ENCODE assay signal across 29 cellular contexts in the genomic region with DNA sequence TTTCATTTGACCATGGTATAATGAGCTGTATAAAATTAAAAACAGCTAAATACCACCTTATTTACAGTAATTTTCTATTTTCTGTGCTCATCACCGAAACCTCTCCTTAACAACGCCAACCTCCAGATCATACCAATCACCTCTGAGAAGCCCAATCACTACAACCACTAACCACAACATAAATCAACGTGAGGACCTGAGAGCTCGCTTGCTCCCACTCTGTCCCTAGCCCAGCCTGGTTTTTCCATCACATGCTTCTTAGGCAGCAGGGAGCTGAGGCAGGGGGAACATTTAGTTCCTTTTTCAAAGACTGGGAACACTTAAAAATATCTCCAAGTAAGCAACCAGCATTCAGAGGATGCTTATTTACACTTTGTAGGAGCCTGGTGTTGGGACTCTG. TPM values are rescaled to one million over a fixed set of nuclear protein-coding genes. Genes with fewer than 3 reads are reported as not detected.
A peak's percentile ranks its signal among the peaks of the same experiment; 100 is the strongest.
DNase-seq lines count a peak whose midpoint lies in the region; FAIRE-seq and TF ChIP-seq lines count a peak whose summit lies in the region.
"Had no signal": no experiment of that assay in that cellular context is flagged by ENCODE, and none has a peak within 500 bp of the region (broad histone marks: within the 10 kb centered on the region; RNA-seq: fewer than 3 reads in every experiment).

No MANE protein-coding gene starts in this region.

- H3K27me3 Mint-ChIP-seq in activated CD4-positive, alpha-beta T cell treated with anti-CD3 and anti-CD28 coated beads, Interleukin-2, amount 10 ng/mL, durations not matched to agents 24 days and 14 days, result peaks cover 4% of the 10 kb centered on the region
- H3K27me3 Mint-ChIP-seq in CD14-positive monocyte (ENCODE audit: low read depth in 3 of 3), result peaks cover 0 to 5% (median 0%) of the 10 kb centered on the region in 3 donors
- H3K27me3 Mint-ChIP-seq: activated B cell treated with CpG ODN at 0.5 μM for 24 hours; naive thymus-derived CD4-positive, alpha-beta T cell; type B pancreatic cell had no signal

- peak overlapping the region; percentile 14 for H3K27ac Mint-ChIP-seq in activated CD4-positive, alpha-beta T cell treated with anti-CD3 and anti-CD28 coated beads, Interleukin-2, amount 10 ng/mL, durations not matched to agents 24 days and 14 days
- peak overlapping the region in 4 of 7 donors; percentile 1 to 53 (median 19) for H3K27ac Mint-ChIP-seq in CD14-positive monocyte
- H3K27ac Mint-ChIP-seq: activated B cell treated with CpG ODN at 0.5 μM for 24 hours; activated naive CD4-positive, alpha-beta T cell treated with anti-CD3 and anti-CD28 coated beads for 36 hours; type B pancreatic cell had no signal

- H3K4me1 Mint-ChIP-seq in activated CD4-positive, alpha-beta T cell treated with anti-CD3 and anti-CD28 coated beads, Interleukin-2, amount 10 ng/mL, durations not matched to agents 24 days and 14 days, result peaks cover 24% of the 10 kb centered on the region
- H3K4me1 Mint-ChIP-seq in CD14-positive monocyte, result peaks cover 43% of the 10 kb centered on the region

- TF ChIP-seq CTCF in CD14-positive monocyte (IDR thresholded peaks at IDR 0.05), result no peak
- no peak for TF ChIP-seq CTCF in astrocyte of the spinal cord (IDR thresholded peaks at IDR 0.05; ENCODE audit: low read depth, low read length)

- DNase-seq in activated CD4-positive, alpha-beta T cell treated with anti-CD3 and anti-CD28 coated beads, Interleukin-2, amount 10 ng/mL, durations not matched to agents 24 days and 14 days, result peak; percentile 47
- DNase-seq in activated CD4-positive, alpha-beta T cell treated with anti-CD3 and anti-CD28 coated beads for 48 hours, result no peak
- no peak for DNase-seq in CD14-positive monocyte (ENCODE audit: low spot score)
- DNase-seq in astrocyte of the spinal cord (ENCODE audit: low read depth, low spot score), result peak; percentile 29
- peak; percentile 2 for DNase-seq in midbrain (lab: John Stamatoyannopoulos, UW)
- no peak for DNase-seq in urothelium cell line (ENCODE audit: low spot score)
- DNase-seq in OCI-M1 (lab: John Stamatoyannopoulos, UW), result no peak
- no peak for DNase-seq in NOMO-1 treated with DMSO at 0.1 percent for 48 hours (lab: John Stamatoyannopoulos, UW; ENCODE audit: unreplicated experiment)
- DNase-seq: 8988T; activated B cell treated with CpG ODN at 0.5 μM for 24 hours; activated naive CD4-positive, alpha-beta T cell treated with anti-CD3 and anti-CD28 coated beads for 36 hours; colonic mucosa; DMS79; effector memory CD4-positive, alpha-beta T cell; glutamatergic neuron; HCEC 1CT; islet precursor cell; left lung; naive thymus-derived CD4-positive, alpha-beta T cell; NCI-H1436 treated with DMSO at 0.1 percent for 48 hours; NCI-H2107; NCI-H446; NCI-H774; sigmoid colon; stimulated activated CD4-positive, alpha-beta T cell treated with anti-CD3 and anti-CD28 coated beads, Interleukin-4, amount 100 ng/mL, for 1 hour had no signal

- no peaks in the 10 kb centered on the region for H3K36me3 Mint-ChIP-seq in activated CD4-positive, alpha-beta T cell treated with anti-CD3 and anti-CD28 coated beads, Interleukin-2, amount 10 ng/mL, durations not matched to agents 24 days and 14 days (ENCODE audit: low read depth)
- H3K36me3 Mint-ChIP-seq in CD14-positive monocyte, result peaks cover 2 to 4% of the 10 kb centered on the region in 2 donors
- H3K36me3 Mint-ChIP-seq: type B pancreatic cell had no signal

- H3K9me3 Mint-ChIP-seq in activated CD4-positive, alpha-beta T cell treated with anti-CD3 and anti-CD28 coated beads, Interleukin-2, amount 10 ng/mL, durations not matched to agents 24 days and 14 days, result no peaks in the 10 kb centered on the region
- peaks cover 0 to 8% (median 4%) of the 10 kb centered on the region in 7 donors for H3K9me3 Mint-ChIP-seq in CD14-positive monocyte
- H3K9me3 Mint-ChIP-seq: activated B cell treated with CpG ODN at 0.5 μM for 24 hours had no signal

- intact Hi-C loops in activated CD4-positive, alpha-beta T cell treated with anti-CD3 and anti-CD28 coated beads, Interleukin-2, amount 10 ng/mL, durations not matched to agents 24 days and 14 days (cut with micrococcal nuclease), result no loop called here
- intact Hi-C loops in CD14-positive monocyte (cut with micrococcal nuclease), result no loop called here

- in situ Hi-C loops in astrocyte of the spinal cord (cut with HindIII; ENCODE audit: low sequenced_read_pairs), result no loop called here

- H3K4me3 ChIP-seq in astrocyte of the spinal cord (ENCODE audit: low read depth, low read length), result no peak overlapping the region
- H3K4me3 ChIP-seq: cardiac muscle cell, colonic mucosa, left lung, sigmoid colon, SJSA1 had no signal

- FAIRE-seq in urothelium cell line (lab: Jason Lieb, UNC), result no peak
- FAIRE-seq: G401.6 had no signal

- no peak overlapping the region for H3K4me3 Mint-ChIP-seq in activated CD4-positive, alpha-beta T cell treated with anti-CD3 and anti-CD28 coated beads, Interleukin-2, amount 10 ng/mL, durations not matched to agents 24 days and 14 days
- H3K4me3 Mint-ChIP-seq in CD14-positive monocyte, result no peak overlapping the region
- H3K4me3 Mint-ChIP-seq: activated B cell treated with CpG ODN at 0.5 μM for 24 hours; activated naive CD4-positive, alpha-beta T cell treated with anti-CD3 and anti-CD28 coated beads for 36 hours; naive thymus-derived CD4-positive, alpha-beta T cell; type B pancreatic cell had no signal

RNA-seq across cellular contexts. Expression of a gene that starts 56.2 kb away (rescaled TPM):
- total RNA-seq in activated CD4-positive, alpha-beta T cell treated with anti-CD3 and anti-CD28 coated beads, Interleukin-2, amount 10 ng/mL, durations not matched to agents 24 days and 14 days, result 206 and 217 TPM in 2 replicates
- polyA plus RNA-seq in CD14-positive monocyte, result 10 to 100 TPM; 22.4 to 22.6 TPM

Comparison
In these comparisons a context has a peak if more than half of its experiments do, and no peak if none do; other contexts are left out.
1. DNase-seq: peak in activated CD4-positive, alpha-beta T cell treated with anti-CD3 and anti-CD28 coated beads, Interleukin-2, amount 10 ng/mL, durations not matched to agents 24 days and 14 days (single experiment), astrocyte of the spinal cord (single experiment) and midbrain (single experiment); none in activated CD4-positive, alpha-beta T cell treated with anti-CD3 and anti-CD28 coated beads for 48 hours (single experiment), CD14-positive monocyte (single experiment), urothelium cell line (single experiment), OCI-M1 (single experiment) and NOMO-1 treated with DMSO at 0.1 percent for 48 hours (single experiment).